Comparison of ENCODE assay signal across 1 cellular context in genomic region chr11:9703280-9703679, GRCh38.
TF ChIP-seq lines count a peak whose summit lies in the region.

No MANE protein-coding gene starts in this region.

TF ChIP-seq in HepG2, 621 proteins besides CTCF, POLR2A, EP300 and RAD21:
- no peak for TF ChIP-seq CAMTA2 (CRISPR knock-in tag; IDR thresholded peaks at IDR 0.05; ENCODE audit: borderline replicate concordance)
- TF ChIP-seq THAP9 (CRISPR knock-in tag; IDR thresholded peaks at IDR 0.05; ENCODE audit: borderline replicate concordance) = no peak
- TF ChIP-seq RFX1 (IDR thresholded peaks at IDR 0.05) = no peak
- no peak for TF ChIP-seq ZIK1 (CRISPR knock-in tag; IDR thresholded peaks at IDR 0.05; ENCODE audit: borderline replicate concordance, low read depth)
- no peak for TF ChIP-seq TCF7L2 (IDR thresholded peaks at IDR 0.05; ENCODE audit: low read depth, low read length)
- no peak for TF ChIP-seq GZF1 (CRISPR knock-in tag; IDR thresholded peaks at IDR 0.05)
